In the genomic region with DNA sequence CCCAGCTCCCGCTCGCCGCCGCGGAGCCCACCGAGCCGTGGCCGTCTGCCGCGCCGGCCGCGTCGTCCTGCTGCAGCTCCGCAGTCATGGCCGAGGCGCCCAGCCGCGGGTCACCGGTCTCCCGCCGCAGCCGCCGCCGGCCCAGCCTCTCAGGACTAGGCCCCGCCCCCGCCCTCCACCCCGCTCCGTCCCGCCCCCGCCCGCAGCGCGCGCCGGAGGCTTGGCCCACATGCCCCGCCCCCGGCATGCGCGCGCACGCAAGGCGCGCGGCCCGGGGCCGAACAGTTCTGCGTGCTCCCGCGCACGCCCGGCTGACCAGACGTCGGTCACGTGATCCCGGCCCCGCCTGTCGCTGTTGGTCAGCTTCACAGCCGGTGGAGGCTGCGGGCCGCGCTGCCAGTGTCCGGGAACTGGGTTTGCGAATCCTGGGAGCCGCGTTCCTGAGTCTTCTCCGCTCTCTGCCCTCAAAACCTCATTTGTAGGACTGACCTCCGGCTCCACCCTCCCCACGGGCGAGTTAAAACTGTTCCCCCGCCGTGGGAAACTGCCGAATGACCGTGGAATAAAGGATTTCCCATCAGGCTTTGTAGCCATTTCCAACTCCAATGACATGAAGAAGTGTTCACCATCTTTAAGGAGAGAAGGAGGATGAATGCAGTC, we compare ENCODE assay signal across 8 cellular contexts. TPM values are rescaled to one million over a fixed set of nuclear protein-coding genes. Genes with fewer than 3 reads are reported as not detected.
DNase-seq lines count a peak whose midpoint lies in the region; ATAC-seq and TF ChIP-seq lines count a peak whose summit lies in the region.

A gene with protein sequence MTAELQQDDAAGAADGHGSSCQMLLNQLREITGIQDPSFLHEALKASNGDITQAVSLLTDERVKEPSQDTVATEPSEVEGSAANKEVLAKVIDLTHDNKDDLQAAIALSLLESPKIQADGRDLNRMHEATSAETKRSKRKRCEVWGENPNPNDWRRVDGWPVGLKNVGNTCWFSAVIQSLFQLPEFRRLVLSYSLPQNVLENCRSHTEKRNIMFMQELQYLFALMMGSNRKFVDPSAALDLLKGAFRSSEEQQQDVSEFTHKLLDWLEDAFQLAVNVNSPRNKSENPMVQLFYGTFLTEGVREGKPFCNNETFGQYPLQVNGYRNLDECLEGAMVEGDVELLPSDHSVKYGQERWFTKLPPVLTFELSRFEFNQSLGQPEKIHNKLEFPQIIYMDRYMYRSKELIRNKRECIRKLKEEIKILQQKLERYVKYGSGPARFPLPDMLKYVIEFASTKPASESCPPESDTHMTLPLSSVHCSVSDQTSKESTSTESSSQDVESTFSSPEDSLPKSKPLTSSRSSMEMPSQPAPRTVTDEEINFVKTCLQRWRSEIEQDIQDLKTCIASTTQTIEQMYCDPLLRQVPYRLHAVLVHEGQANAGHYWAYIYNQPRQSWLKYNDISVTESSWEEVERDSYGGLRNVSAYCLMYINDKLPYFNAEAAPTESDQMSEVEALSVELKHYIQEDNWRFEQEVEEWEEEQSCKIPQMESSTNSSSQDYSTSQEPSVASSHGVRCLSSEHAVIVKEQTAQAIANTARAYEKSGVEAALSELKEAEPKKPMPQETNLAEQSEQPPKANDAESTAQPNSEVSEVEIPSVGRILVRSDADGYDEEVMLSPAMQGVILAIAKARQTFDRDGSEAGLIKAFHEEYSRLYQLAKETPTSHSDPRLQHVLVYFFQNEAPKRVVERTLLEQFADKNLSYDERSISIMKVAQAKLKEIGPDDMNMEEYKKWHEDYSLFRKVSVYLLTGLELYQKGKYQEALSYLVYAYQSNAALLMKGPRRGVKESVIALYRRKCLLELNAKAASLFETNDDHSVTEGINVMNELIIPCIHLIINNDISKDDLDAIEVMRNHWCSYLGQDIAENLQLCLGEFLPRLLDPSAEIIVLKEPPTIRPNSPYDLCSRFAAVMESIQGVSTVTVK (minus strand): TSS at position 159 of the 660 bp plus-strand sequence. CDS start 71 bp downstream, at position 88.

- in situ Hi-C loops in GM13977 (cut with MboI; ENCODE audit: low pct_unique_long_range_greater_than_20kb, low sequenced_read_pairs, unreplicated experiment), result loop anchor here (25.0 kb wide), 1 partner anchor 387 kb away; no protein-coding TSS in a partner anchor

- peak within 1 kb of the TSS; percentile 80 to 98 (median 94) for H3K27ac ChIP-seq in heart right ventricle
- peak within 1 kb of the TSS; percentile 92 to 95 (median 93) for H3K27ac ChIP-seq in upper lobe of left lung

- TF ChIP-seq EP300 in upper lobe of left lung (IDR thresholded peaks at IDR 0.05), result no peak

- peaks cover 0 to 49% (median 29%) of the 10 kb centered on the region in 9 donors for H3K4me1 ChIP-seq in heart right ventricle
- peaks cover 13 to 39% (median 23%) of the 10 kb centered on the region in 4 donors for H3K4me1 ChIP-seq in upper lobe of left lung

- intact Hi-C loops in T-helper 1 cell treated with Interleukin-12 subunit alpha and Interleukin-12 subunit beta and Interleukin-4 antibody, amounts not matched to agents 30 ng/mL and 1 ng/mL, for 36 hours (cut with micrococcal nuclease), result loop anchor here (1.0 to 10.0 kb wide), 10 partner anchors 34 to 1791 kb away; a partner anchor contains a TSS
- intact Hi-C loops in heart right ventricle (cut with DNase I), result loop anchor here in 3 of 10 donors (10.0 kb wide), 2 partner anchors 299 to 319 kb away; no protein-coding TSS in a partner anchor
- intact Hi-C loops in posterior vena cava (cut with DNase I), result no loop called here

- peak; percentile 87 for ATAC-seq in HG02840 (IDR thresholded peaks at IDR 0.05; ENCODE audit: low FRiP score, unreplicated experiment)
- ATAC-seq in heart right ventricle, result peak; percentile 82 to 96 (median 90)
- ATAC-seq in upper lobe of left lung (ENCODE audit: low FRiP score in 2 of 2), result peak; percentile 97 to 99

- peak; percentile 14 to 91 (median 48) for TF ChIP-seq POLR2A in upper lobe of left lung (IDR thresholded peaks at IDR 0.05)

- H3K27me3 ChIP-seq in heart right ventricle, result no peaks in the 10 kb centered on the region
- no peaks in the 10 kb centered on the region for H3K27me3 ChIP-seq in upper lobe of left lung

- peak within 1 kb of the TSS; percentile 50 to 91 (median 84) for H3K4me3 ChIP-seq in heart right ventricle
- peak within 1 kb of the TSS; percentile 59 to 95 (median 90) for H3K4me3 ChIP-seq in upper lobe of left lung

- TF ChIP-seq CTCF in GM13977 (IDR thresholded peaks at IDR 0.05; ENCODE audit: extremely low read depth, insufficient read depth, missing control alignments) (no peak), heart right ventricle (IDR thresholded peaks at IDR 0.05) (peak in 1 of 9 donors; percentile 4), upper lobe of left lung (IDR thresholded peaks at IDR 0.05) (peak in 1 of 6 experiments; percentile 39)

- 0 to 1% methylated on average over 44 to 74 of the region's 74 CpGs for WGBS in heart right ventricle, 2 donors
- WGBS in upper lobe of left lung, 2 donors, result 0% methylated on average over 10 to 23 of the region's 74 CpGs

- H3K9me3 ChIP-seq in heart right ventricle (no peaks in the 10 kb centered on the region), upper lobe of left lung (no peaks in the 10 kb centered on the region)

- H3K36me3 ChIP-seq in heart right ventricle (no peaks in the 10 kb centered on the region), upper lobe of left lung (no peaks in the 10 kb centered on the region)

- DNase-seq in GM13977 (ENCODE audit: low spot score), result peak; percentile 98
- DNase-seq in NCI-H1436 (lab: John Stamatoyannopoulos, UW), result peak; percentile 87
- peak; percentile 92 for DNase-seq in amniotic epithelial cell (ENCODE audit: low read depth)
- DNase-seq in heart right ventricle, result peak; percentile 97 to 98
- peak; percentile 99 for DNase-seq in posterior vena cava (ENCODE audit: low spot score)
- DNase-seq in upper lobe of left lung, result peak; percentile 99

RNA-seq across cellular contexts. Expression of the gene that starts here (rescaled TPM):
- 47.8 and 59.5 TPM in 2 replicates for total RNA-seq in T-helper 1 cell treated with Interleukin-12 subunit alpha and Interleukin-12 subunit beta and Interleukin-4 antibody, amounts not matched to agents 30 ng/mL and 1 ng/mL, for 36 hours
- 100 to 1,000 TPM in 9 of 10 donors, 10 to 100 TPM in 1; 72.2 to 174 (median 136) TPM for total RNA-seq in heart right ventricle
- polyA plus RNA-seq in heart right ventricle, result 10 to 100 TPM; 29.2 to 43.9 TPM
- total RNA-seq in posterior vena cava, result 10 to 100 TPM; 14.2 to 23.1 TPM
- total RNA-seq in upper lobe of left lung, result 10 to 100 TPM; 16.1 to 50.8 (median 18.8) TPM

Comparison
In these comparisons a context has a peak if more than half of its experiments do, and no peak if none do; other contexts are left out.
1. Peak in every context shown above with its lines: DNase-seq, ATAC-seq, H3K4me3 ChIP-seq and H3K27ac ChIP-seq.